ENCODE assay signal across 28 cellular contexts in genomic region chr5:77639624-77640023, GRCh38. TPM values are rescaled to one million over a fixed set of nuclear protein-coding genes. Genes with fewer than 3 reads are reported as not detected.
DNase-seq lines count a peak whose midpoint lies in the region; ATAC-seq and TF ChIP-seq lines count a peak whose summit lies in the region.
"Had no signal": no experiment of that assay in that cellular context is flagged by ENCODE, and none has a peak within 500 bp of the region (broad histone marks: within the 10 kb centered on the region; RNA-seq: fewer than 3 reads in every experiment).

No MANE protein-coding gene starts in this region.

- H3K4me2 ChIP-seq in GM23338, result peak overlapping the region; percentile 77
- H3K4me2 ChIP-seq in mesenchymal stem cell (ENCODE audit: low read length, poor library complexity, severe bottlenecking), result no peak overlapping the region

- peaks cover 37% of the 10 kb centered on the region for H4K20me1 ChIP-seq in GM23338 (replicated peaks; ENCODE audit: insufficient read depth)

- no peak overlapping the region for H2AK5ac ChIP-seq in mesenchymal stem cell (ENCODE audit: low read length, severe bottlenecking)

- no peak overlapping the region for H3K18ac ChIP-seq in mesenchymal stem cell (ENCODE audit: low read depth in 1 of 2, low read length in 2 of 2)

- no peak for DNase-seq in activated CD8-positive, alpha-beta memory T cell treated with anti-CD3 and anti-CD28 coated beads, Interleukin-2, amount 10 ng/mL, durations not matched to agents 7 days and 5 days
- no peak for DNase-seq in activated CD8-positive, alpha-beta memory T cell treated with anti-CD3 and anti-CD28 coated beads, Interleukin-2, amount 50 U/mL, for 4 hours
- DNase-seq in GM23338 (ENCODE audit: low spot score) (no peak), nephron progenitor cell (no peak), AG08396 (ENCODE audit: low spot score) (no peak), mesenchymal stem cell (no peak)
- DNase-seq: activated CD4-positive, CD25-positive, alpha-beta regulatory T cell; activated naive CD8-positive, alpha-beta T cell treated with anti-CD3 and anti-CD28 coated beads, Interleukin-2, amount 10 ng/mL, durations not matched to agents 7 days and 5 days; colonic mucosa; effector memory CD8-positive, alpha-beta T cell; erythroblast; NCI-H774; Peyer's patch; SHP77; stimulated activated CD4-positive, alpha-beta T cell treated with anti-CD3 and anti-CD28 coated beads, Interleukin-2, amount 100 ng/mL, for 24 hours; SW 1271; tibial artery had no signal

- peaks cover 86% of the 10 kb centered on the region for H3K27me3 Mint-ChIP-seq in activated CD8-positive, alpha-beta memory T cell treated with anti-CD3 and anti-CD28 coated beads, Interleukin-2, amount 10 ng/mL, durations not matched to agents 7 days and 5 days
- H3K27me3 Mint-ChIP-seq in GM23338 (ENCODE audit: insufficient read depth, low read depth, poor library complexity), result peaks cover 99% of the 10 kb centered on the region
- peaks cover 100% of the 10 kb centered on the region for H3K27me3 Mint-ChIP-seq in brain
- peaks cover 100% of the 10 kb centered on the region for H3K27me3 Mint-ChIP-seq in nephron progenitor cell (ENCODE audit: low read depth, poor library complexity)

- peaks cover 19% of the 10 kb centered on the region for H3K4me1 Mint-ChIP-seq in activated CD8-positive, alpha-beta memory T cell treated with anti-CD3 and anti-CD28 coated beads, Interleukin-2, amount 10 ng/mL, durations not matched to agents 7 days and 5 days
- H3K4me1 Mint-ChIP-seq in GM23338 (peaks cover 52% of the 10 kb centered on the region), brain (peaks cover 58% of the 10 kb centered on the region), nephron progenitor cell (peaks cover 51% of the 10 kb centered on the region)

- ATAC-seq in activated CD8-positive, alpha-beta memory T cell treated with anti-CD3 and anti-CD28 coated beads, Interleukin-2, amount 10 ng/mL, durations not matched to agents 7 days and 5 days, result no peak
- ATAC-seq in GM23338 (no peak), HG02884 (IDR thresholded peaks at IDR 0.05; ENCODE audit: unreplicated experiment) (no peak)
- ATAC-seq: activated T-helper 17 cell treated with anti-CD3 and anti-CD28 coated beads, Interleukin-2, amount 50 U/mL, for 72 hours; effector memory CD8-positive, alpha-beta T cell; left lung had no signal

- no peaks in the 10 kb centered on the region for H3K79me1 ChIP-seq in mesenchymal stem cell (replicated peaks; ENCODE audit: low read length, poor library complexity, severe bottlenecking)

- H2BK5ac ChIP-seq in mesenchymal stem cell (ENCODE audit: low read depth, low read length, poor library complexity, severe bottlenecking), result no peak overlapping the region

- H3K27ac Mint-ChIP-seq in activated CD8-positive, alpha-beta memory T cell treated with anti-CD3 and anti-CD28 coated beads, Interleukin-2, amount 10 ng/mL, durations not matched to agents 7 days and 5 days, result peak overlapping the region; percentile 55
- H3K27ac Mint-ChIP-seq in GM23338 (no peak overlapping the region), brain (no peak overlapping the region), nephron progenitor cell (no peak overlapping the region)
- H3K27ac Mint-ChIP-seq: activated T-helper 17 cell treated with anti-CD3 and anti-CD28 coated beads, Interleukin-2, amount 50 U/mL, for 72 hours; effector memory CD8-positive, alpha-beta T cell; H9 had no signal

- H2AFZ ChIP-seq in GM23338 (no peak overlapping the region), mesenchymal stem cell (ENCODE audit: low read depth, low read length) (no peak overlapping the region)

- no peaks in the 10 kb centered on the region for H3K9me3 Mint-ChIP-seq in activated CD8-positive, alpha-beta memory T cell treated with anti-CD3 and anti-CD28 coated beads, Interleukin-2, amount 10 ng/mL, durations not matched to agents 7 days and 5 days (ENCODE audit: low read depth)
- H3K9me3 Mint-ChIP-seq in GM23338 (peaks cover 5% of the 10 kb centered on the region; the same call in 2 of the 3 replicates), brain (peaks cover 0 to 4% (median 3%) of the 10 kb centered on the region in 5 experiments), nephron progenitor cell (peaks cover 11% of the 10 kb centered on the region)

- WGBS in mesenchymal stem cell, result no CpG with 5 or more reads among the region's 2 CpGs

- H3K36me3 ChIP-seq in GM23338 (ENCODE audit: insufficient read depth) (no peaks in the 10 kb centered on the region), mesenchymal stem cell (ENCODE audit: control insufficient read depth in 1 of 2, insufficient read depth in 2 of 2, low read depth in 1 of 2, low read length in 2 of 2) (no peaks in the 10 kb centered on the region)
- H3K36me3 ChIP-seq: ascending aorta, colonic mucosa, left lung, neutrophil, Peyer's patch, tibial artery had no signal

- H2BK120ac ChIP-seq in mesenchymal stem cell (ENCODE audit: low read depth, low read length), result no peak overlapping the region

- H3K9ac ChIP-seq in mesenchymal stem cell (ENCODE audit: low read length), result no peak overlapping the region

- H3K9me3 ChIP-seq in mesenchymal stem cell (ENCODE audit: control insufficient read depth, low read length), result peaks cover 7% of the 10 kb centered on the region
- H3K9me3 ChIP-seq: ascending aorta, colonic mucosa, left lung, neutrophil, tibial artery had no signal

- H3K4me3 ChIP-seq in GM23338, result peak overlapping the region; percentile 46
- H3K4me3 ChIP-seq in mesenchymal stem cell (ENCODE audit: insufficient read depth in 1 of 2, low read depth in 1 of 2, low read length in 2 of 2), result no peak overlapping the region
- H3K4me3 ChIP-seq: ascending aorta, colonic mucosa, left lung, Peyer's patch, tibial artery had no signal

- no peak overlapping the region for H3K4me3 Mint-ChIP-seq in activated CD8-positive, alpha-beta memory T cell treated with anti-CD3 and anti-CD28 coated beads, Interleukin-2, amount 10 ng/mL, durations not matched to agents 7 days and 5 days
- H3K4me3 Mint-ChIP-seq in GM23338, result peak overlapping the region; percentile 66; the same call in 2 of the 3 replicates
- peak overlapping the region in 3 of 5 experiments; percentile 57 to 59 (median 58) for H3K4me3 Mint-ChIP-seq in brain
- H3K4me3 Mint-ChIP-seq in nephron progenitor cell, result peak overlapping the region; percentile 60
- H3K4me3 Mint-ChIP-seq: activated naive CD8-positive, alpha-beta T cell treated with anti-CD3 and anti-CD28 coated beads, Interleukin-2, amount 10 ng/mL, durations not matched to agents 7 days and 5 days; activated T-helper 17 cell treated with anti-CD3 and anti-CD28 coated beads, Interleukin-2, amount 50 U/mL, for 72 hours; B cell; effector memory CD8-positive, alpha-beta T cell had no signal

- no peak overlapping the region for H4K91ac ChIP-seq in mesenchymal stem cell (ENCODE audit: low read length)

- H3K27ac ChIP-seq in GM23338 (ENCODE audit: low read depth) (no peak overlapping the region), mesenchymal stem cell (ENCODE audit: low read length, poor library complexity, severe bottlenecking) (no peak overlapping the region)
- H3K27ac ChIP-seq: ascending aorta, colonic mucosa, left lung, neutrophil, Peyer's patch, tibial artery had no signal

- H3K14ac ChIP-seq in mesenchymal stem cell (ENCODE audit: low read length in 2 of 2), result no peak overlapping the region

- TF ChIP-seq CTCF in GM23338 (conservative IDR thresholded peaks at IDR 0.05; ENCODE audit: low read depth in 2 of 2) (no peak), brain (conservative IDR thresholded peaks at IDR 0.05) (no peak), nephron progenitor cell (IDR thresholded peaks at IDR 0.05) (no peak)

- H3K27me3 ChIP-seq in GM23338 (ENCODE audit: insufficient read depth), result peaks cover 99% of the 10 kb centered on the region
- H3K27me3 ChIP-seq in mesenchymal stem cell (ENCODE audit: control insufficient read depth in 1 of 2, insufficient read depth in 1 of 2, low read length in 2 of 2), result peaks cover 90 to 100% of the 10 kb centered on the region in 2 experiments

- H4K8ac ChIP-seq in mesenchymal stem cell (ENCODE audit: low read length), result no peak overlapping the region

- peaks cover 16% of the 10 kb centered on the region for H3K36me3 Mint-ChIP-seq in activated CD8-positive, alpha-beta memory T cell treated with anti-CD3 and anti-CD28 coated beads, Interleukin-2, amount 10 ng/mL, durations not matched to agents 7 days and 5 days
- H3K36me3 Mint-ChIP-seq in GM23338 (ENCODE audit: low read depth) (no peaks in the 10 kb centered on the region; the same call in 2 of the 3 replicates), brain (no peaks in the 10 kb centered on the region), nephron progenitor cell (ENCODE audit: low read depth) (no peaks in the 10 kb centered on the region)

- no peak overlapping the region for H3K23ac ChIP-seq in mesenchymal stem cell (ENCODE audit: low read length in 2 of 2)

- peaks cover 23% of the 10 kb centered on the region for H3F3A ChIP-seq in GM23338 (replicated peaks; ENCODE audit: low read depth)

- H3K4me1 ChIP-seq in GM23338 (ENCODE audit: insufficient read depth) (peaks cover 57% of the 10 kb centered on the region), mesenchymal stem cell (ENCODE audit: control insufficient read depth, insufficient read depth, low read depth, low read length) (peaks cover 25% of the 10 kb centered on the region)
- H3K4me1 ChIP-seq: colonic mucosa had no signal

- no peak overlapping the region for H2BK12ac ChIP-seq in mesenchymal stem cell (ENCODE audit: low read length in 2 of 2)

- no peaks in the 10 kb centered on the region for H3K79me2 ChIP-seq in GM23338 (replicated peaks; ENCODE audit: insufficient read depth)

- H3K9me2 ChIP-seq in GM23338 (ENCODE audit: insufficient read depth), result no peaks in the 10 kb centered on the region

- CTCF ChIA-PET in activated CD8-positive, alpha-beta memory T cell treated with anti-CD3 and anti-CD28 coated beads, Interleukin-2, amount 10 ng/mL, durations not matched to agents 7 days and 5 days (lab: Charles Lee), result no interaction called here

- no peak overlapping the region for H3K4ac ChIP-seq in mesenchymal stem cell (ENCODE audit: low read depth in 1 of 2, low read length in 2 of 2)

- no peak overlapping the region for H2BK15ac ChIP-seq in mesenchymal stem cell (ENCODE audit: low read depth, poor library complexity, severe bottlenecking)

TF ChIP-seq in GM23338, 12 proteins besides CTCF, POLR2A, EP300 and RAD21 (continues in another document):
- TF ChIP-seq JUNB (IDR thresholded peaks at IDR 0.05; ENCODE audit: unreplicated experiment) (no peak), EZH2phosphoT487 (IDR thresholded peaks at IDR 0.05; ENCODE audit: unreplicated experiment) (no peak)

RNA-seq across cellular contexts. Expression of gene OTP, which starts 1.1 kb away (rescaled TPM):
- under 1 TPM in 1 of 2 experiments, not detected in 1; 0.05 TPM for total RNA-seq in activated CD8-positive, alpha-beta memory T cell treated with anti-CD3 and anti-CD28 coated beads, Interleukin-2, amount 10 ng/mL, durations not matched to agents 7 days and 5 days
- total RNA-seq in GM23338 (2014; rRNA removed; shearing (Covaris generic)), result not detected in 2 replicates
- polyA plus RNA-seq in GM23338 (2016; fragmentation: Nextera tagmentation; extraction: Ambion mirVana), result not detected in 2 replicates
- polyA plus RNA-seq in brain (ENCODE audit: insufficient read depth, low read depth, low replicate concordance), result 9.6 TPM
- polyA plus RNA-seq in mesenchymal stem cell (2013, experiment 1 of 2), result not detected
- not detected for polyA plus RNA-seq in mesenchymal stem cell (2013, experiment 2 of 2)
- total RNA-seq: A673; activated naive CD8-positive, alpha-beta T cell treated with anti-CD3 and anti-CD28 coated beads, Interleukin-2, amount 10 ng/mL, durations not matched to agents 7 days and 5 days; activated T-helper 17 cell treated with anti-CD3 and anti-CD28 coated beads, Interleukin-2, amount 50 U/mL, for 72 hours; ascending aorta; B cell; cardiac septum; colonic mucosa; glomerular endothelial cell; H9; left lung; Peyer's patch had no signal
